Comparison of ENCODE assay signal across 25 cellular contexts in genomic region chr9:134522976-134523375, GRCh38.
"Had no signal": no experiment of that assay in that cellular context is flagged by ENCODE, and none has a peak within 500 bp of the region (broad histone marks: within the 10 kb centered on the region; RNA-seq: fewer than 3 reads in every experiment).

No MANE protein-coding gene starts in this region.

- H3K27ac ChIP-seq: ascending aorta, breast epithelium, cardiac muscle cell, colonic mucosa, WERI-Rb-1 had no signal

- FAIRE-seq: frontal cortex had no signal

- H3K27me3 ChIP-seq: ascending aorta, cardiac muscle cell, colonic mucosa had no signal

- H3K9me3 ChIP-seq: ascending aorta, colonic mucosa had no signal

- DNase-seq: activated B cell treated with CpG ODN at 0.5 μM for 24 hours; activated CD4-positive, alpha-beta T cell treated with anti-CD3 and anti-CD28 coated beads for 48 hours; activated CD4-positive, alpha-beta T cell treated with anti-CD3 and anti-CD28 coated beads, Interleukin-2, amount 50 U/mL, for 1 hour; activated CD4-positive, alpha-beta T cell treated with anti-CD3 and anti-CD28 coated beads, Interleukin-2, amount 50 U/mL, for 48 hours; activated CD8-positive, alpha-beta memory T cell treated with anti-CD3 and anti-CD28 coated beads for 24 hours; activated CD8-positive, alpha-beta T cell treated with anti-CD3 and anti-CD28 coated beads for 36 hours; activated gamma-delta T cell; activated naive CD4-positive, alpha-beta T cell; activated naive CD4-positive, alpha-beta T cell treated with anti-CD3 and anti-CD28 coated beads, Interleukin-2, amount 10 ng/mL, durations not matched to agents 7 days and 5 days; activated naive CD8-positive, alpha-beta T cell treated with anti-CD3 and anti-CD28 coated beads, Interleukin-2, amount 10 ng/mL, durations not matched to agents 7 days and 5 days; activated T-cell treated with anti-CD3 and anti-CD28 coated beads, Interleukin-2, amount 50 U/mL, for 72 hours; central memory CD4-positive, alpha-beta T cell; cerebellar nuclear complex; colonic mucosa; effector memory CD4-positive, alpha-beta T cell; endodermal cell; foreskin fibroblast; T-helper 1 cell; T-helper 17 cell; T1000; WERI-Rb-1 had no signal

- H3K4me1 ChIP-seq: ascending aorta, breast epithelium, colonic mucosa had no signal

- H3K36me3 ChIP-seq: ascending aorta, breast epithelium, cardiac muscle cell, colonic mucosa, WERI-Rb-1 had no signal

- H3K4me3 ChIP-seq: ascending aorta, breast epithelium, cardiac muscle cell, colonic mucosa had no signal
